In genomic region chr2:232550351-232551261, GRCh38 we compare ENCODE assay signal across 8 cellular contexts. TPM values are rescaled to one million over a fixed set of nuclear protein-coding genes. Genes with fewer than 3 reads are reported as not detected.
DNase-seq lines count a peak whose midpoint lies in the region; ATAC-seq lines count a peak whose summit lies in the region.

TSS of gene EIF4E2 (plus strand) at chr2:232550689. CDS start at chr2:232550725, 36 bp downstream.
TSS of gene TIGD1 (minus strand) at chr2:232550557. CDS start at chr2:232549882, 675 bp downstream.

- no peaks in the 10 kb centered on the region for H3K27me3 Mint-ChIP-seq in IgD-negative memory B cell

- H3K27me3 ChIP-seq in esophagus (ENCODE audit: control insufficient read depth in 1 of 2, insufficient read depth in 2 of 2, low read length in 2 of 2): no peaks in the 10 kb centered on the region
- no peaks in the 10 kb centered on the region for H3K27me3 ChIP-seq in mucosa of stomach (ENCODE audit: control insufficient read depth, insufficient read depth, low read length)

- peak within 1 kb of the TSS; percentile 96 to 97 for H3K27ac ChIP-seq in esophagus (ENCODE audit: low read depth in 2 of 2, low read length in 1 of 2)

- ATAC-seq in GM21576 (IDR thresholded peaks at IDR 0.05; ENCODE audit: unreplicated experiment): peak; percentile 94

- H3K36me3 Mint-ChIP-seq in IgD-negative memory B cell: peaks cover 3% of the 10 kb centered on the region

- H3K36me3 ChIP-seq in esophagus (ENCODE audit: control insufficient read depth in 2 of 2, insufficient read depth in 2 of 2, low read length in 1 of 2) (peaks cover 2% of the 10 kb centered on the region in 2 donors), mucosa of stomach (ENCODE audit: control insufficient read depth, insufficient read depth, low read length) (no peaks in the 10 kb centered on the region)

- H3K9me3 ChIP-seq in esophagus (ENCODE audit: control insufficient read depth in 2 of 2, insufficient read depth in 1 of 2, low read depth in 1 of 2, low read length in 1 of 2) (no peaks in the 10 kb centered on the region), mucosa of stomach (ENCODE audit: control insufficient read depth, low read length) (no peaks in the 10 kb centered on the region)

- peak within 1 kb of the TSS; percentile 84 for H3K9ac ChIP-seq in mucosa of stomach (ENCODE audit: low read length)

- H3K4me3 ChIP-seq in esophagus (ENCODE audit: low read depth in 1 of 2, low read length in 2 of 2) (peak within 1 kb of the TSS; percentile 79 to 82), mucosa of stomach (ENCODE audit: low read length) (peak within 1 kb of the TSS; percentile 39)

- H3K4me3 Mint-ChIP-seq in IgD-negative memory B cell: peak within 1 kb of the TSS; percentile 99 to 100 (median 99)

- 1% methylated on average over 68 to 82 of the region's 82 CpGs for WGBS in esophagus, 2 donors

- H3K4me1 Mint-ChIP-seq in IgD-negative memory B cell: peaks cover 39 to 58% (median 50%) of the 10 kb centered on the region in 3 donors

- peak; percentile 95 for DNase-seq in DMS53 (lab: John Stamatoyannopoulos, UW)
- DNase-seq in OCI-M1 (lab: John Stamatoyannopoulos, UW): peak; percentile 96
- DNase-seq in activated T-cell treated with anti-CD3 and anti-CD28 coated beads, Interleukin-2, amount 50 U/mL, for 1 hour: peak; percentile 92
- DNase-seq in stimulated activated CD8-positive, alpha-beta memory T cell treated with anti-CD3 and anti-CD28 coated beads, Interleukin-7, amount 100 ng/mL, for 1 hour (ENCODE audit: low read depth in 2 of 2): peak; percentile 81 to 84

- H3K4me1 ChIP-seq in esophagus (ENCODE audit: control insufficient read depth in 2 of 2, insufficient read depth in 2 of 2, low read length in 1 of 2): peaks cover 0 to 4% of the 10 kb centered on the region in 2 donors
- peaks cover 15% of the 10 kb centered on the region for H3K4me1 ChIP-seq in mucosa of stomach (ENCODE audit: control insufficient read depth, insufficient read depth, low read length)

- H3K9me3 Mint-ChIP-seq in IgD-negative memory B cell: peaks cover 0 to 2% (median 0%) of the 10 kb centered on the region in 3 donors

- H3K27ac Mint-ChIP-seq in IgD-negative memory B cell: peak within 1 kb of the TSS; percentile 99 to 100 (median 99)

RNA-seq across cellular contexts. Expression of gene EIF4E2, which starts in this region (rescaled TPM):
- 55.3 TPM for polyA plus RNA-seq in IgD-negative memory B cell
- 10 to 100 TPM; 45.9 to 56.7 TPM for polyA plus RNA-seq in esophagus

RNA-seq across cellular contexts. Expression of gene TIGD1, which starts in this region (rescaled TPM):
- 5.3 TPM for polyA plus RNA-seq in IgD-negative memory B cell
- polyA plus RNA-seq in esophagus: 1 to 10 TPM; 1.8 to 4.4 TPM

Comparison
In these comparisons a context has a peak if more than half of its experiments do, and no peak if none do; other contexts are left out.
1. Peak in every context shown above with its lines: DNase-seq, ATAC-seq, H3K4me3 ChIP-seq and H3K27ac ChIP-seq.